ENCODE assay signal across 10 cellular contexts in the genomic region with DNA sequence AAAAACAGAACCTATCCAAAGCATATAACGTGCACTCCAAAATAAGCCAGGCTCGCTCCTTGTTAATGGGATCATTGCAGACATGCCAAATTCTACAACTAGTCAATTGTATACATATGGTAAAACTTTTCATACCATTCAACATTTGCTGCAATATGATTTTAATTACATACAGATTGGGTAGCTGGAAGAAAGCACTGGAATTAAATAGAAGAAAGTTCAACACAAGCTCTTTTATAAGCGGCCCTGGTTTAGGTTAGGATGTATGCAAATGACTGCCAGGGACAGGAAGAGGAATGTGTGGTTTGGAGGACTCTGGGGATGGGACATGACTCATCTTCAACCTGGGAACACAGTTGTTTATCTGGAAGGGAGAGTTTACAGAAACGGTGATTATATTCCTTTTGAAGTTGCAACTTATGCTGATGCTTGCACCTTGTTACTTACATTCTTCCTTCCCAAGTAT.
A peak's percentile ranks its signal among the peaks of the same experiment; 100 is the strongest.
DNase-seq lines count a peak whose midpoint lies in the region; ATAC-seq and TF ChIP-seq lines count a peak whose summit lies in the region.
"Had no signal": no experiment of that assay in that cellular context is flagged by ENCODE, and none has a peak within 500 bp of the region (broad histone marks: within the 10 kb centered on the region; RNA-seq: fewer than 3 reads in every experiment).

No MANE protein-coding gene starts in this region.

- in situ Hi-C loops in astrocyte of the cerebellum (cut with HindIII; ENCODE audit: low sequenced_read_pairs), result loop anchor here (25.0 kb wide), 1 partner anchor 330 kb away; the partner anchor contains the start of gene CLDN20
- in situ Hi-C loops in GM13977 (cut with MboI; ENCODE audit: low pct_unique_long_range_greater_than_20kb, low sequenced_read_pairs, unreplicated experiment), result no loop called here

- H3K36me3 ChIP-seq in uterus, result no peaks in the 10 kb centered on the region

- no peaks in the 10 kb centered on the region for H3K9me3 ChIP-seq in uterus

- TF ChIP-seq CTCF in astrocyte of the cerebellum (IDR thresholded peaks at IDR 0.05; ENCODE audit: low read depth, low read length, missing control alignments), result no peak
- TF ChIP-seq CTCF in uterus (IDR thresholded peaks at IDR 0.05), result no peak
- TF ChIP-seq CTCF in GM13977 (IDR thresholded peaks at IDR 0.05; ENCODE audit: extremely low read depth, insufficient read depth, missing control alignments), result no peak

- ATAC-seq in HG03045 (IDR thresholded peaks at IDR 0.05; ENCODE audit: unreplicated experiment) (no peak), HG02884 (IDR thresholded peaks at IDR 0.05; ENCODE audit: unreplicated experiment) (no peak)

- TF ChIP-seq POLR2A in uterus (IDR thresholded peaks at IDR 0.05), result no peak

- H3K4me3 ChIP-seq in astrocyte of the cerebellum (ENCODE audit: low read depth, low read length) (no peak overlapping the region), uterus (no peak overlapping the region)

- no peak overlapping the region for H3K27ac ChIP-seq in uterus

- peak; percentile 80 for DNase-seq in AG08395 (ENCODE audit: low spot score)
- peak; percentile 77 for DNase-seq in HT1080 (ENCODE audit: low read depth)
- peak; percentile 85 for DNase-seq in astrocyte of the cerebellum (ENCODE audit: low read depth)
- peak; percentile 82 for DNase-seq in iris pigment epithelial cell (ENCODE audit: low read depth)
- no peak for DNase-seq in uterus
- DNase-seq in GM13977 (ENCODE audit: low spot score), result no peak
- DNase-seq: midbrain, NCI-H1436 had no signal

- H3K27me3 ChIP-seq in uterus, result no peaks in the 10 kb centered on the region

- H3K4me1 ChIP-seq in uterus, result no peaks in the 10 kb centered on the region

- intact Hi-C loops in uterus (cut with DNase I; ENCODE audit: low total_unique reads), result no loop called here

Comparison
In these comparisons a context has a peak if more than half of its experiments do, and no peak if none do; other contexts are left out.
1. DNase-seq: peak in AG08395 (single experiment), HT1080 (single experiment), astrocyte of the cerebellum (single experiment) and iris pigment epithelial cell (single experiment); none in uterus (0 of 2) and GM13977 (single experiment).